ENCODE assay signal across 1 cellular context in genomic region chr11:47508595-47509555, GRCh38.
TF ChIP-seq lines count a peak whose summit lies in the region.

No MANE protein-coding gene starts in this region.

TF ChIP-seq in K562, 482 proteins besides CTCF, POLR2A, EP300 and RAD21 (continued from another document and continues in another):
- TF ChIP-seq ZBTB11 (CRISPR knock-in tag; IDR thresholded peaks at IDR 0.05) (no peak), GABPA (tag; conservative IDR thresholded peaks at IDR 0.05; ENCODE audit: low read depth) (no peak), SAFB (IDR thresholded peaks at IDR 0.05; ENCODE audit: borderline replicate concordance, low read depth, low read length) (no peak), XRCC5 (IDR thresholded peaks at IDR 0.05; ENCODE audit: low read depth, low read length) (no peak), ZNF24 (IDR thresholded peaks at IDR 0.05) (no peak), DACH1 (IDR thresholded peaks at IDR 0.05; ENCODE audit: partially characterized antibody) (peak; percentile 14), NR0B1 (IDR thresholded peaks at IDR 0.05; ENCODE audit: partially characterized antibody) (no peak), MLLT1 (IDR thresholded peaks at IDR 0.05) (peak; percentile 38 to 51; a peak in 2 of 4 replicates), ZSCAN29 (IDR thresholded peaks at IDR 0.05) (no peak), RBM17 (IDR thresholded peaks at IDR 0.05; ENCODE audit: borderline replicate concordance, low read depth, low read length) (no peak), U2AF1 (optimal IDR thresholded peaks at IDR 0.05; ENCODE audit: low read depth, low read length) (no peak), E2F1 (CRISPR knock-in tag; IDR thresholded peaks at IDR 0.05) (no peak), NFIC (IDR thresholded peaks at IDR 0.05) (no peak), TSC22D4 (tag; IDR thresholded peaks at IDR 0.05) (no peak), SUPT5H (IDR thresholded peaks at IDR 0.05) (0 out of 2 replicates have a peak, but pooled peaks have one; percentile 31), SP1 (CRISPR knock-in tag; IDR thresholded peaks at IDR 0.05) (no peak; the same call in 1 of the 2 replicates), PATZ1 (CRISPR knock-in tag; IDR thresholded peaks at IDR 0.05; ENCODE audit: borderline replicate concordance) (no peak), ZNF778 (CRISPR knock-in tag; IDR thresholded peaks at IDR 0.05) (no peak), ESRRB (CRISPR knock-in tag; IDR thresholded peaks at IDR 0.05; ENCODE audit: borderline replicate concordance) (no peak), CHCHD3 (CRISPR knock-in tag; IDR thresholded peaks at IDR 0.05) (no peak), CEBPB (tag; IDR thresholded peaks at IDR 0.05) (no peak), TAF1 (IDR thresholded peaks at IDR 0.05; ENCODE audit: control insufficient read depth, extremely low read depth, insufficient read depth, low read length, severe bottlenecking) (no peak), CTCFL (IDR thresholded peaks at IDR 0.05; ENCODE audit: borderline replicate concordance, insufficient read depth, low read depth, low read length, poor library complexity, severe bottlenecking) (no peak), CHD2 (IDR thresholded peaks at IDR 0.05; ENCODE audit: low read depth, low read length) (no peak), UBTF (IDR thresholded peaks at IDR 0.05; ENCODE audit: borderline replicate concordance in 1 of 2, low read depth in 2 of 2, low read length in 2 of 2) (no peak), TCFL5 (CRISPR knock-in tag; conservative IDR thresholded peaks at IDR 0.05) (no peak), POLR2H (tag; IDR thresholded peaks at IDR 0.05; ENCODE audit: low read depth) (no peak), ZNF282 (CRISPR knock-in tag; IDR thresholded peaks at IDR 0.05) (no peak), ZNF507 (tag; conservative IDR thresholded peaks at IDR 0.05) (no peak), ZNF668 (CRISPR knock-in tag; IDR thresholded peaks at IDR 0.05) (no peak), SMARCA4 (IDR thresholded peaks at IDR 0.05) (0 out of 2 replicates have a peak, but pooled peaks have one; percentile 14), ZNF592 (IDR thresholded peaks at IDR 0.05) (no peak), ZEB2 (IDR thresholded peaks at IDR 0.05) (0 out of 2 replicates have a peak, but pooled peaks have one; percentile 12), LARP7 (IDR thresholded peaks at IDR 0.05) (0 out of 2 replicates have a peak, but pooled peaks have one; percentile 37), ZBTB17 (CRISPR knock-in tag; IDR thresholded peaks at IDR 0.05) (no peak), POLR2G (IDR thresholded peaks at IDR 0.05; ENCODE audit: low read depth, low read length) (no peak), NR2C1 (IDR thresholded peaks at IDR 0.05) (no peak), NR2C1 (tag; IDR thresholded peaks at IDR 0.05) (no peak), TFAP4 (CRISPR knock-in tag; IDR thresholded peaks at IDR 0.05; ENCODE audit: borderline replicate concordance) (no peak)
